In genomic region chr5:140178082-140178410, GRCh38 we compare ENCODE assay signal across 16 cellular contexts. TPM values are rescaled to one million over a fixed set of nuclear protein-coding genes. Genes with fewer than 3 reads are reported as not detected.
DNase-seq lines count a peak whose midpoint lies in the region; ATAC-seq and TF ChIP-seq lines count a peak whose summit lies in the region.
"Had no signal": no experiment of that assay in that cellular context is flagged by ENCODE, and none has a peak within 500 bp of the region (broad histone marks: within the 10 kb centered on the region; RNA-seq: fewer than 3 reads in every experiment).

No MANE protein-coding gene starts in this region.

- no peak overlapping the region for H2BK120ac ChIP-seq in IMR-90 (ENCODE audit: low read depth, low read length)

- peaks cover 4% of the 10 kb centered on the region; the same call in 1 of the 2 replicates for H3K9me1 ChIP-seq in IMR-90 (ENCODE audit: insufficient read depth, low read length)

- POLR2A ChIA-PET in IMR-90 (lab: Charles Lee; ENCODE audit: unreplicated experiment) = no interaction called here

- no peak overlapping the region for H2BK20ac ChIP-seq in IMR-90 (ENCODE audit: low read depth, low read length)

- intact Hi-C loops in IMR-90 (cut with micrococcal nuclease) = loop anchor here (5.0 kb wide), 1 partner anchor 64 kb away; no protein-coding TSS in a partner anchor
- intact Hi-C loops in thyroid gland (cut with DNase I) = no loop called here

- no peak overlapping the region for H3K23ac ChIP-seq in IMR-90 (ENCODE audit: low read depth, low read length)

- H3K9me3 Mint-ChIP-seq in effector memory CD8-positive, alpha-beta T cell = no peaks in the 10 kb centered on the region
- H3K9me3 Mint-ChIP-seq: endodermal cell, mesothelial cell of epicardium had no signal

- H3K27ac ChIP-seq in IMR-90 (ENCODE audit: insufficient read depth, low read length) (no peak overlapping the region), coronary artery (peak overlapping the region; percentile 71 to 83), neutrophil (peak overlapping the region; percentile 95), thyroid gland (peak overlapping the region; percentile 48 to 100 (median 90))

- no peak overlapping the region for H3K4ac ChIP-seq in IMR-90 (ENCODE audit: low read depth, low read length)

- H2BK15ac ChIP-seq in IMR-90 (ENCODE audit: low read depth, low read length) = no peak overlapping the region

- BruUV-seq in IMR-90 (replicated peaks; lab: Mats Ljungman, UMichigan) = no TSS peak

- no peak overlapping the region; the same call in 1 of the 2 replicates for H3K4me2 ChIP-seq in IMR-90 (ENCODE audit: low read depth, low read length)

- peaks cover 12% of the 10 kb centered on the region for H3K4me1 ChIP-seq in IMR-90 (ENCODE audit: control insufficient read depth, insufficient read depth, low read length)
- H3K4me1 ChIP-seq in neutrophil (ENCODE audit: control insufficient read depth in 1 of 2, insufficient read depth in 1 of 2, low read depth in 1 of 2, low read length in 1 of 2) = peaks cover 71% of the 10 kb centered on the region in 2 experiments
- H3K4me1 ChIP-seq in thyroid gland = peaks cover 41 to 59% of the 10 kb centered on the region in 2 donors
- H3K4me1 ChIP-seq: BE2C had no signal

- H3K27me3 ChIP-seq in IMR-90 (ENCODE audit: control insufficient read depth, insufficient read depth, low read length) (no peaks in the 10 kb centered on the region), neutrophil (no peaks in the 10 kb centered on the region), thyroid gland (no peaks in the 10 kb centered on the region)
- H3K27me3 ChIP-seq: BE2C had no signal

- ATAC-seq in IMR-90 (ENCODE audit: low read depth) = no peak
- ATAC-seq in GM21529 (IDR thresholded peaks at IDR 0.05; ENCODE audit: unreplicated experiment) = no peak
- ATAC-seq in effector memory CD8-positive, alpha-beta T cell (replicated peaks) = no peak
- ATAC-seq: T-helper 17 cell had no signal

- peak overlapping the region; percentile 60 for H2AFZ ChIP-seq in IMR-90 (replicated peaks; ENCODE audit: low read length, poor library complexity)

- peaks cover 0 to 15% of the 10 kb centered on the region in 2 experiments; a peak in 2 of 4 replicates for H3K79me1 ChIP-seq in IMR-90 (ENCODE audit: low read depth in 1 of 2, low read length in 2 of 2)

- no peak overlapping the region for H3K27ac Mint-ChIP-seq in effector memory CD8-positive, alpha-beta T cell
- H3K27ac Mint-ChIP-seq: endodermal cell, mesothelial cell of epicardium, T-helper 17 cell had no signal

- dilution Hi-C loops in IMR-90 (cut with HindIII; ENCODE audit: low sequenced_read_pairs, unreplicated experiment) = no loop called here

- peaks cover 23% of the 10 kb centered on the region for H3K36me3 Mint-ChIP-seq in effector memory CD8-positive, alpha-beta T cell (ENCODE audit: insufficient read depth)
- H3K36me3 Mint-ChIP-seq: mesothelial cell of epicardium had no signal

- no peak overlapping the region for H3K4me3 Mint-ChIP-seq in effector memory CD8-positive, alpha-beta T cell
- H3K4me3 Mint-ChIP-seq: endodermal cell, mesothelial cell of epicardium, T-helper 17 cell had no signal

- H3K56ac ChIP-seq in IMR-90 (ENCODE audit: extremely low read depth, insufficient read depth, low read length) = no peak overlapping the region

- peaks cover 12 to 13% of the 10 kb centered on the region in 2 donors for H3K4me1 Mint-ChIP-seq in effector memory CD8-positive, alpha-beta T cell (ENCODE audit: low read depth in 2 of 2)

- no peak overlapping the region for H4K8ac ChIP-seq in IMR-90 (ENCODE audit: low read depth in 2 of 2, low read length in 2 of 2)

- H2BK5ac ChIP-seq in IMR-90 (ENCODE audit: low read depth, low read length, poor library complexity, severe bottlenecking) = no peak overlapping the region

- no peaks in the 10 kb centered on the region for H3K9me3 ChIP-seq in IMR-90 (ENCODE audit: control insufficient read depth, insufficient read depth, low read length)
- no peaks in the 10 kb centered on the region for H3K9me3 ChIP-seq in neutrophil
- no peaks in the 10 kb centered on the region for H3K9me3 ChIP-seq in thyroid gland
- H3K9me3 ChIP-seq: BE2C had no signal

- H4K5ac ChIP-seq in IMR-90 (ENCODE audit: low read depth, low read length) = no peak overlapping the region

- H3K4me3 ChIP-seq in IMR-90 (ENCODE audit: insufficient read depth, low read depth, low read length) (no peak overlapping the region), coronary artery (peak overlapping the region; percentile 29), neutrophil (ENCODE audit: low read depth in 1 of 2, low read length in 1 of 2) (peak overlapping the region in 1 of 2 experiments; percentile 12), thyroid gland (replicated peaks in 1 of 3) (no peak overlapping the region)

- DNase-seq in IMR-90 = no peak
- no peak for DNase-seq in coronary artery (ENCODE audit: low spot score)
- DNase-seq in thyroid gland = peak; percentile 38 to 41
- DNase-seq in C1 segment of cervical spinal cord (lab: John Stamatoyannopoulos, UW) = no peak
- DNase-seq in effector memory CD8-positive, alpha-beta T cell = no peak
- DNase-seq: activated naive CD4-positive, alpha-beta T cell treated with anti-CD3 and anti-CD28 coated beads, Interleukin-2, amount 50 U/mL, for 16 hours; BE2C; DMS79; endodermal cell; NCI-H2081 treated with DMSO at 0.1 percent for 48 hours; posterior cingulate gyrus; T-helper 17 cell; trophoblast cell had no signal

- TF ChIP-seq CTCF in IMR-90 (conservative IDR thresholded peaks at IDR 0.05; ENCODE audit: low read depth, low read length) = no peak
- TF ChIP-seq CTCF in coronary artery (IDR thresholded peaks at IDR 0.05) = no peak
- TF ChIP-seq CTCF in neutrophil (IDR thresholded peaks at IDR 0.05) = no peak
- no peak for TF ChIP-seq CTCF in thyroid gland (IDR thresholded peaks at IDR 0.05)

- in situ Hi-C loops in IMR-90 (cut with MboI; ENCODE audit: low sequenced_read_pairs) = no loop called here

- H4K20me1 ChIP-seq in IMR-90 (ENCODE audit: insufficient read depth, low read length) = no peaks in the 10 kb centered on the region

- H3K36me3 ChIP-seq in IMR-90 (ENCODE audit: control insufficient read depth, insufficient read depth, low read length) (no peaks in the 10 kb centered on the region), neutrophil (no peaks in the 10 kb centered on the region), thyroid gland (no peaks in the 10 kb centered on the region)
- H3K36me3 ChIP-seq: BE2C had no signal

- no peak for TF ChIP-seq POLR2A in IMR-90 (IDR thresholded peaks at IDR 0.05; ENCODE audit: low read depth, low read length)
- TF ChIP-seq POLR2A in thyroid gland (IDR thresholded peaks at IDR 0.05) = peak in 1 of 2 donors; percentile 36

- H3K14ac ChIP-seq in IMR-90 (replicated peaks; ENCODE audit: low read depth, low read length) = no peak overlapping the region

- no peak overlapping the region for H4K91ac ChIP-seq in IMR-90 (ENCODE audit: insufficient read depth, low read depth, low read length)

- no peaks in the 10 kb centered on the region for H3K27me3 Mint-ChIP-seq in effector memory CD8-positive, alpha-beta T cell
- H3K27me3 Mint-ChIP-seq: T-helper 17 cell had no signal

- CTCF ChIA-PET in IMR-90 (lab: Yijun Ruan, JAX) = interaction anchor here (0.7 kb wide), 1 partner anchor 1414 kb away, joined by 3 read pairs; no protein-coding TSS in a partner anchor

- H2AK9ac ChIP-seq in IMR-90 (replicated peaks; ENCODE audit: low read depth, low read length, poor library complexity) = no peak overlapping the region

- no peak overlapping the region for H3K9ac ChIP-seq in IMR-90 (ENCODE audit: low read depth, low read length)

- no peak for TF ChIP-seq RAD21 in IMR-90 (IDR thresholded peaks at IDR 0.05; ENCODE audit: low read length)

- no peak overlapping the region for H2AK5ac ChIP-seq in IMR-90 (ENCODE audit: low read depth, low read length)

- no CpG with 5 or more reads among the region's 1 CpG for WGBS in IMR-90 (ENCODE audit: extremely low coverage in 2 of 2, insufficient read length in 1 of 2), 2 experiments
- 22 to 43% methylated on average over 1 of the region's 1 CpG for WGBS in thyroid gland, 2 donors

- H3K18ac ChIP-seq in IMR-90 (ENCODE audit: low read depth, low read length) = no peak overlapping the region

TF ChIP-seq in IMR-90, 13 proteins besides CTCF, POLR2A, EP300 and RAD21 (continues in another document):
- TF ChIP-seq NFE2L2 (IDR thresholded peaks at IDR 0.05; ENCODE audit: low read depth, low read length) = no peak
- TF ChIP-seq SMC3 (IDR thresholded peaks at IDR 0.05; ENCODE audit: low read depth, low read length) = no peak
- no peak for TF ChIP-seq MAZ (IDR thresholded peaks at IDR 0.05; ENCODE audit: borderline replicate concordance, low read depth, low read length)
- TF ChIP-seq ELK1 (IDR thresholded peaks at IDR 0.05; ENCODE audit: borderline replicate concordance, low read depth, low read length) = no peak
- TF ChIP-seq FOS (IDR thresholded peaks at IDR 0.05; ENCODE audit: low read depth, low read length) = no peak
- TF ChIP-seq MAFK (IDR thresholded peaks at IDR 0.05; ENCODE audit: low read depth, low read length) = no peak
- TF ChIP-seq RFX5 (IDR thresholded peaks at IDR 0.05; ENCODE audit: low read depth, low read length) = no peak
- no peak for TF ChIP-seq MXI1 (IDR thresholded peaks at IDR 0.05; ENCODE audit: borderline replicate concordance, low read depth, low read length)
- TF ChIP-seq CHD1 (IDR thresholded peaks at IDR 0.05; ENCODE audit: low read depth, low read length) = no peak

RNA-seq across cellular contexts. Expression of gene CYSTM1, which starts 3.1 kb away (rescaled TPM):
- total RNA-seq in IMR-90 (2012; rRNA removed) (6.7 and 7.3 TPM in 2 replicates), thyroid gland (100 to 1,000 TPM in 2 of 4 donors, 10 to 100 TPM in 2; 55.4 to 238 (median 112) TPM)
- polyA plus RNA-seq in IMR-90 (2012; rRNA removed) = 15.0 and 16.3 TPM in 2 replicates
- 19.3 and 25.4 TPM in 2 replicates for polyA plus RNA-seq in IMR-90 (2012; cell fraction: cytosol; rRNA removed)
- polyA plus RNA-seq in IMR-90 (2012; cell fraction: nucleus; rRNA removed; ENCODE audit: low replicate concordance) = 3.4 and 8.3 TPM in 2 replicates

RNA-seq across cellular contexts. Expression of gene IGIP, which starts 52.3 kb away (rescaled TPM):
- 5.0 and 6.7 TPM in 2 replicates for total RNA-seq in IMR-90 (2012; rRNA removed)
- 0.83 and 1.2 TPM in 2 replicates for polyA plus RNA-seq in IMR-90 (2012; rRNA removed)
- polyA plus RNA-seq in IMR-90 (2012; cell fraction: cytosol; rRNA removed) = 0.16 and 0.32 TPM in 2 replicates
- 0.65 and 4.4 TPM in 2 replicates for polyA plus RNA-seq in IMR-90 (2012; cell fraction: nucleus; rRNA removed; ENCODE audit: low replicate concordance)
- 10 to 100 TPM; 25.1 to 41.3 (median 28.6) TPM for total RNA-seq in thyroid gland

Comparison
In these comparisons a context has a peak if more than half of its experiments do, and no peak if none do; other contexts are left out.
1. DNase-seq: peak in thyroid gland (2 of 2); none in IMR-90 (single experiment), coronary artery (single experiment), C1 segment of cervical spinal cord (0 of 14) and effector memory CD8-positive, alpha-beta T cell (0 of 3).